Comparison of ENCODE assay signal across 16 cellular contexts in the genomic region with DNA sequence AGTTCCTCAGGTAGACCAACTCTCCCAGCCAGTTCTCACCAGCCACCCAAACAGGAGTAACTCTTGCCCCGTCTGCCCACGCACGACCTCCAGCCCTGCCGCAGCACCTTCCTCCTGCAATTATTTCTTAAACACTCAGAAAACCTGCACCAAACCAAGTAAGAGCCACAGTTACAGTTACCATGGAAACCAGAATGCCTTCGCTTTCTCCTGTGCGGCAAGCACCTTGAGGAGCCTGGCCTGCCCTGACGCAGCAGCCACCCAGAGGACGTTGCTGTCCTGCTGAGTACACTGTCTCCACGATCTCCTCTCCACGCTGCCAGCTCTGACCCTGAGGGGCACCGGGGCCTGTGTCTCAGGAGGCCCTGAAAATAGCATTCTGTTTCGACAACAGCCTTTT.
A peak's percentile ranks its signal among the peaks of the same experiment; 100 is the strongest.
DNase-seq lines count a peak whose midpoint lies in the region; ATAC-seq and TF ChIP-seq lines count a peak whose summit lies in the region.
"Had no signal": no experiment of that assay in that cellular context is flagged by ENCODE, and none has a peak within 500 bp of the region (broad histone marks: within the 10 kb centered on the region; RNA-seq: fewer than 3 reads in every experiment).

No MANE protein-coding gene starts in this region.

- H3K4me3 Mint-ChIP-seq in endodermal cell: no peak overlapping the region
- H3K4me3 Mint-ChIP-seq in Caco-2 (ENCODE audit: unreplicated experiment): no peak overlapping the region
- H3K4me3 Mint-ChIP-seq: CD4-positive, alpha-beta memory T cell; HFFc6 had no signal

- no peaks in the 10 kb centered on the region for H3K79me1 ChIP-seq in IMR-90 (ENCODE audit: low read depth in 1 of 2, low read length in 2 of 2)
- H3K79me1 ChIP-seq in neuronal stem cell (ENCODE audit: low read depth, low read length): no peaks in the 10 kb centered on the region

- intact Hi-C loops in IMR-90 (cut with micrococcal nuclease) (no loop called here), Caco-2 (cut with micrococcal nuclease; ENCODE audit: unreplicated experiment) (no loop called here)

- H2BK5ac ChIP-seq in IMR-90 (ENCODE audit: low read depth, low read length, poor library complexity, severe bottlenecking) (no peak overlapping the region), neuronal stem cell (ENCODE audit: low read length) (no peak overlapping the region)

- H3K18ac ChIP-seq in IMR-90 (ENCODE audit: low read depth, low read length) (no peak overlapping the region), neuronal stem cell (ENCODE audit: low read length) (peak overlapping the region; percentile 6)

- no peak overlapping the region for H4K8ac ChIP-seq in IMR-90 (ENCODE audit: low read depth in 2 of 2, low read length in 2 of 2)
- H4K8ac ChIP-seq in neuronal stem cell (ENCODE audit: low read depth, low read length): no peak overlapping the region

- no peak for TF ChIP-seq CTCF in IMR-90 (conservative IDR thresholded peaks at IDR 0.05; ENCODE audit: low read depth, low read length)
- TF ChIP-seq CTCF in endodermal cell (conservative IDR thresholded peaks at IDR 0.05): no peak
- TF ChIP-seq CTCF in Caco-2 (IDR thresholded peaks at IDR 0.05; ENCODE audit: insufficient read depth in 1 of 2, low read depth in 1 of 2, low read length in 1 of 2, severe bottlenecking in 1 of 2, unreplicated experiment in 1 of 2): no peak

- CTCF ChIA-PET in IMR-90 (lab: Yijun Ruan, JAX): no interaction called here
- CTCF ChIA-PET in Caco-2 (lab: Charles Lee): no interaction called here

- dilution Hi-C loops in IMR-90 (cut with HindIII; ENCODE audit: low sequenced_read_pairs, unreplicated experiment): no loop called here

- no peak overlapping the region for H3K14ac ChIP-seq in IMR-90 (replicated peaks; ENCODE audit: low read depth, low read length)
- no peak overlapping the region for H3K14ac ChIP-seq in neuronal stem cell (ENCODE audit: low read length)

- H3K4me1 ChIP-seq in BLaER1 (peaks cover 11% of the 10 kb centered on the region), IMR-90 (ENCODE audit: control insufficient read depth, insufficient read depth, low read length) (no peaks in the 10 kb centered on the region), endodermal cell (ENCODE audit: control insufficient read depth, insufficient read depth, low read length) (no peaks in the 10 kb centered on the region), neuronal stem cell (ENCODE audit: control insufficient read depth in 2 of 2, insufficient read depth in 1 of 2, low read depth in 1 of 2, low read length in 2 of 2) (no peaks in the 10 kb centered on the region), Caco-2 (no peaks in the 10 kb centered on the region)

- H2BK12ac ChIP-seq in neuronal stem cell (ENCODE audit: low read length): no peak overlapping the region

- no peak overlapping the region for H3K4me3 ChIP-seq in BLaER1
- no peak overlapping the region for H3K4me3 ChIP-seq in IMR-90 (ENCODE audit: insufficient read depth, low read depth, low read length)
- no peak overlapping the region for H3K4me3 ChIP-seq in endodermal cell (ENCODE audit: low read length)
- H3K4me3 ChIP-seq in neuronal stem cell (ENCODE audit: low read length in 2 of 2): no peak overlapping the region
- no peak overlapping the region for H3K4me3 ChIP-seq in Caco-2 (ENCODE audit: low read depth, low read length)

- H2AK5ac ChIP-seq in IMR-90 (ENCODE audit: low read depth, low read length) (no peak overlapping the region), neuronal stem cell (ENCODE audit: low read depth, low read length) (no peak overlapping the region)

- in situ Hi-C loops in IMR-90 (cut with MboI; ENCODE audit: low sequenced_read_pairs): no loop called here

- no peak overlapping the region for H4K5ac ChIP-seq in IMR-90 (ENCODE audit: low read depth, low read length)

- 75% methylated on average over 4 of the region's 12 CpGs; no CpG with 5 or more reads in 1 of the 2 experiments for WGBS in IMR-90 (ENCODE audit: extremely low coverage in 2 of 2, insufficient read length in 1 of 2), 2 experiments
- WGBS in endodermal cell (ENCODE audit: insufficient coverage in 1 of 2, insufficient read length in 1 of 2), 2 experiments: 91 to 93% methylated on average over 7 to 12 of the region's 12 CpGs
- no CpG with 5 or more reads among the region's 12 CpGs for WGBS in neuronal stem cell (ENCODE audit: extremely low coverage in 2 of 2, insufficient read length in 2 of 2, insufficient replicate concordance in 1 of 2), 2 donors

- DNase-seq in IMR-90: no peak
- no peak for DNase-seq in endodermal cell
- DNase-seq in neuronal stem cell (ENCODE audit: low spot score): no peak
- DNase-seq in CD1c-positive myeloid dendritic cell (ENCODE audit: extremely low spot score): no peak
- no peak for DNase-seq in activated naive CD4-positive, alpha-beta T cell treated with Interleukin-2 at 50 U/mL for 16 hours
- no peak for DNase-seq in Caco-2
- DNase-seq: 8988T; AML-193; C1 segment of cervical spinal cord; CD4-positive, alpha-beta memory T cell; DMS153; DND-41; GDM1; HCEC 1CT; HFFc6 had no signal

- H3K36me3 Mint-ChIP-seq in endodermal cell (ENCODE audit: low read depth) (no peaks in the 10 kb centered on the region), Caco-2 (ENCODE audit: insufficient read depth, unreplicated experiment) (no peaks in the 10 kb centered on the region)
- H3K36me3 Mint-ChIP-seq: CD4-positive, alpha-beta memory T cell had no signal

- H3K4me1 Mint-ChIP-seq in endodermal cell: no peaks in the 10 kb centered on the region
- H3K4me1 Mint-ChIP-seq in Caco-2 (ENCODE audit: low read depth, unreplicated experiment): no peaks in the 10 kb centered on the region
- H3K4me1 Mint-ChIP-seq: CD4-positive, alpha-beta memory T cell had no signal

- H2BK20ac ChIP-seq in IMR-90 (ENCODE audit: low read depth, low read length): no peak overlapping the region

- H3K27me3 Mint-ChIP-seq in endodermal cell (ENCODE audit: insufficient read depth) (no peaks in the 10 kb centered on the region), Caco-2 (ENCODE audit: insufficient read depth, unreplicated experiment) (peaks cover 9% of the 10 kb centered on the region)
- H3K27me3 Mint-ChIP-seq: CD4-positive, alpha-beta memory T cell had no signal

- H4K91ac ChIP-seq in IMR-90 (ENCODE audit: insufficient read depth, low read depth, low read length) (no peak overlapping the region), neuronal stem cell (ENCODE audit: low read depth, low read length, poor library complexity) (no peak overlapping the region)

- H3K4ac ChIP-seq in IMR-90 (ENCODE audit: low read depth, low read length) (no peak overlapping the region), neuronal stem cell (ENCODE audit: low read length) (no peak overlapping the region)

- H3K27ac Mint-ChIP-seq in endodermal cell: peak overlapping the region; percentile 37
- H3K27ac Mint-ChIP-seq in Caco-2 (ENCODE audit: unreplicated experiment): no peak overlapping the region
- H3K27ac Mint-ChIP-seq: CD4-positive, alpha-beta memory T cell; HFFc6 had no signal

- H3K4me2 ChIP-seq in BLaER1: peak overlapping the region; percentile 44
- H3K4me2 ChIP-seq in IMR-90 (ENCODE audit: low read depth, low read length): no peak overlapping the region
- no peak overlapping the region for H3K4me2 ChIP-seq in neuronal stem cell (ENCODE audit: insufficient read depth, low read length, poor library complexity, severe bottlenecking)

- H4K20me1 ChIP-seq in BLaER1: no peaks in the 10 kb centered on the region
- H4K20me1 ChIP-seq in IMR-90 (ENCODE audit: insufficient read depth, low read length): no peaks in the 10 kb centered on the region

- TF ChIP-seq RAD21 in IMR-90 (IDR thresholded peaks at IDR 0.05; ENCODE audit: low read length): no peak

- H3K27ac ChIP-seq in BLaER1 (no peak overlapping the region), IMR-90 (ENCODE audit: insufficient read depth, low read length) (no peak overlapping the region), endodermal cell (ENCODE audit: low read depth, low read length) (no peak overlapping the region), neuronal stem cell (replicated peaks; ENCODE audit: low read length) (no peak overlapping the region)

- no peak overlapping the region for H3K56ac ChIP-seq in IMR-90 (ENCODE audit: extremely low read depth, insufficient read depth, low read length)

- no peak overlapping the region for H3K23ac ChIP-seq in IMR-90 (ENCODE audit: low read depth, low read length)
- no peak overlapping the region for H3K23ac ChIP-seq in neuronal stem cell (ENCODE audit: low read depth, low read length, poor library complexity)

- TF ChIP-seq POLR2A in IMR-90 (IDR thresholded peaks at IDR 0.05; ENCODE audit: low read depth, low read length): no peak

- H3K27me3 ChIP-seq in BLaER1: no peaks in the 10 kb centered on the region
- peaks cover 1% of the 10 kb centered on the region; the same call in 1 of the 2 replicates for H3K27me3 ChIP-seq in IMR-90 (ENCODE audit: control insufficient read depth, insufficient read depth, low read length)
- no peaks in the 10 kb centered on the region for H3K27me3 ChIP-seq in endodermal cell (ENCODE audit: control insufficient read depth, insufficient read depth, low read length, poor library complexity, severe bottlenecking)
- no peaks in the 10 kb centered on the region for H3K27me3 ChIP-seq in neuronal stem cell (ENCODE audit: control insufficient read depth in 3 of 3, insufficient read depth in 3 of 3, low read depth in 1 of 3, low read length in 3 of 3)
- H3K27me3 ChIP-seq in Caco-2 (replicated peaks; ENCODE audit: control insufficient read depth, insufficient read depth, low read length): no peaks in the 10 kb centered on the region

- H2BK120ac ChIP-seq in IMR-90 (ENCODE audit: low read depth, low read length): no peak overlapping the region
- H2BK120ac ChIP-seq in neuronal stem cell (ENCODE audit: low read depth, low read length): no peak overlapping the region

- H3K9me3 Mint-ChIP-seq in endodermal cell: no peaks in the 10 kb centered on the region
- no peaks in the 10 kb centered on the region for H3K9me3 Mint-ChIP-seq in Caco-2 (ENCODE audit: unreplicated experiment)
- H3K9me3 Mint-ChIP-seq: CD4-positive, alpha-beta memory T cell; HFFc6 had no signal

- H2AK9ac ChIP-seq in IMR-90 (replicated peaks; ENCODE audit: low read depth, low read length, poor library complexity): peak overlapping the region; percentile 13

- POLR2A ChIA-PET in IMR-90 (lab: Charles Lee; ENCODE audit: unreplicated experiment) (no interaction called here), Caco-2 (lab: Charles Lee) (no interaction called here)

- no peak overlapping the region for H2BK15ac ChIP-seq in IMR-90 (ENCODE audit: low read depth, low read length)
- H2BK15ac ChIP-seq in neuronal stem cell (ENCODE audit: low read length): no peak overlapping the region

- no peaks in the 10 kb centered on the region for H3K36me3 ChIP-seq in BLaER1
- no peaks in the 10 kb centered on the region for H3K36me3 ChIP-seq in IMR-90 (ENCODE audit: control insufficient read depth, insufficient read depth, low read length)
- no peaks in the 10 kb centered on the region for H3K36me3 ChIP-seq in endodermal cell (ENCODE audit: control insufficient read depth, insufficient read depth, low read length)
- no peaks in the 10 kb centered on the region for H3K36me3 ChIP-seq in neuronal stem cell (replicated peaks in 1 of 2; ENCODE audit: control insufficient read depth in 2 of 2, insufficient read depth in 2 of 2, low read length in 2 of 2)
- H3K36me3 ChIP-seq in Caco-2 (ENCODE audit: control insufficient read depth, insufficient read depth, low read length): no peaks in the 10 kb centered on the region

- H2AFZ ChIP-seq in IMR-90 (replicated peaks; ENCODE audit: low read length, poor library complexity) (peak overlapping the region; percentile 48), neuronal stem cell (ENCODE audit: low read length) (no peak overlapping the region)

- ATAC-seq in IMR-90 (ENCODE audit: low read depth): no peak

- no peaks in the 10 kb centered on the region for H3K9me1 ChIP-seq in IMR-90 (ENCODE audit: insufficient read depth, low read length)

- no TSS peak for BruUV-seq in IMR-90 (replicated peaks; lab: Mats Ljungman, UMichigan)
- no TSS peak for BruUV-seq in Caco-2 (replicated peaks; lab: Mats Ljungman, UMichigan)

- H3K9ac ChIP-seq in BLaER1: no peak overlapping the region
- no peak overlapping the region for H3K9ac ChIP-seq in IMR-90 (ENCODE audit: low read depth, low read length)
- no peak overlapping the region for H3K9ac ChIP-seq in endodermal cell (ENCODE audit: extremely low read depth, low read length, poor library complexity, severe bottlenecking)
- H3K9ac ChIP-seq in neuronal stem cell (ENCODE audit: low read depth, low read length, poor library complexity): no peak overlapping the region

- H3K9me3 ChIP-seq in BLaER1: no peaks in the 10 kb centered on the region
- H3K9me3 ChIP-seq in IMR-90 (ENCODE audit: control insufficient read depth, insufficient read depth, low read length): no peaks in the 10 kb centered on the region
- no peaks in the 10 kb centered on the region for H3K9me3 ChIP-seq in endodermal cell (ENCODE audit: control insufficient read depth, low read length)
- H3K9me3 ChIP-seq in neuronal stem cell (replicated peaks in 1 of 2; ENCODE audit: control insufficient read depth in 2 of 2, insufficient read depth in 1 of 2, low read depth in 1 of 2, low read length in 2 of 2): no peaks in the 10 kb centered on the region
- no peaks in the 10 kb centered on the region for H3K9me3 ChIP-seq in Caco-2
